Comparison of ENCODE assay signal across 39 cellular contexts in the genomic region with DNA sequence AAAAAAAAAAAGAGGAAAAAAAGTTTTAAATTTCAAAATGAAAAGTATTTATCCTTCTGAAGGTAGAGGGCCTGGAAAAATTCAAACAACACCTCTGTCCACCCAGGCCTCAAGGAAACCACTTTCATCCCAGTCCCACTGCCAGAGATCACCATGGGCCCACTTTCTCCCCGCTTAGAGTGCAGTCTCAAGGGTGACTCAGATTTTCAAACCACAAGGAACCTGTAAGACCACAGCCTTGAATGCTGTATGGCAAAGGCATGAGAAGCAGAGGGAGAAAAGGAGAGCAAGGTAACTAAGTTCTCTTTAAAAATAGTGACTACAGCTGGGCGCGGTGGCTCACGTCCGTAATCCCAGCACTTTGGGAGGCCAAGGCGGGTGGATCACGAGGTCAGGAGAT.
DNase-seq lines count a peak whose midpoint lies in the region; ATAC-seq, FAIRE-seq and TF ChIP-seq lines count a peak whose summit lies in the region.
"Had no signal": no experiment of that assay in that cellular context is flagged by ENCODE, and none has a peak within 500 bp of the region (broad histone marks: within the 10 kb centered on the region; RNA-seq: fewer than 3 reads in every experiment).

No MANE protein-coding gene starts in this region.

- H3K27ac Mint-ChIP-seq in chondrocyte (ENCODE audit: unreplicated experiment): no peak overlapping the region
- H3K27ac Mint-ChIP-seq: activated CD4-positive, alpha-beta T cell treated with anti-CD3 and anti-CD28 coated beads, Interleukin-2, amount 10 ng/mL, durations not matched to agents 24 days and 14 days; activated naive CD8-positive, alpha-beta T cell treated with anti-CD3 and anti-CD28 coated beads for 36 hours; endodermal cell; stimulated activated naive B cell treated with anti-CD40 and anti-IgM and Interleukin-4, amounts not matched to agents 10 μg/mL and 1 μg/mL and 100 μg/mL, for 72 hours; WTC11 had no signal

- FAIRE-seq in RCC 7860 (lab: Jason Lieb, UNC): peak; percentile 92
- FAIRE-seq: frontal cortex, GM18507, H1, HepG2, small intestine had no signal

- H3K4me3 ChIP-seq in choroid plexus epithelial cell (ENCODE audit: low read depth, low read length): no peak overlapping the region
- no peak overlapping the region for H3K4me3 ChIP-seq in H7 (ENCODE audit: insufficient read depth, low read depth, low read length)
- H3K4me3 ChIP-seq: esophagus muscularis mucosa, ovary, upper lobe of left lung had no signal

- H3K27me3 ChIP-seq in H7 (ENCODE audit: control insufficient read depth, insufficient read depth, low read length): no peaks in the 10 kb centered on the region
- H3K27me3 ChIP-seq: esophagus muscularis mucosa, ovary, upper lobe of left lung had no signal

- DNase-seq in H4 (ENCODE audit: low spot score) (peak; percentile 81), RCC 7860 (ENCODE audit: low spot score) (peak; percentile 63), choroid plexus epithelial cell (ENCODE audit: low read depth) (peak; percentile 38), kidney tubule cell (ENCODE audit: low spot score) (peak; percentile 59), left ventricle myocardium superior (no peak), H7 (no peak), chondrocyte (ENCODE audit: low spot score) (no peak)
- DNase-seq: activated CD4-positive, alpha-beta T cell treated with anti-CD3 and anti-CD28 coated beads, Interleukin-2, amount 10 ng/mL, durations not matched to agents 24 days and 14 days; activated gamma-delta T cell; activated naive CD8-positive, alpha-beta T cell treated with anti-CD3 and anti-CD28 coated beads for 36 hours; aorta; C1 segment of cervical spinal cord; Caco-2; dermis blood vessel endothelial cell; DMS79 treated with DMSO at 0.1 percent for 48 hours; endodermal cell; Karpas-422; left colon; mesenchymal stem cell; MV-4-11; NCI-H1436 treated with DMSO at 0.1 percent for 48 hours; NCI-H2107; NCI-H446; NCI-H748 treated with DMSO at 0.1 percent for 48 hours; ovary; small intestine; stimulated activated naive B cell treated with anti-CD40 and anti-IgM and Interleukin-4, amounts not matched to agents 10 μg/mL and 1 μg/mL and 100 μg/mL, for 72 hours; substantia nigra; SW 1271; T-helper 9 cell; upper lobe of left lung had no signal

- intact Hi-C loops in left ventricle myocardium superior (cut with micrococcal nuclease): no loop called here

- no peak for TF ChIP-seq CTCF in choroid plexus epithelial cell (conservative IDR thresholded peaks at IDR 0.05; ENCODE audit: low read depth, low read length)
- TF ChIP-seq CTCF in chondrocyte (IDR thresholded peaks at IDR 0.05): no peak

- H3K36me3 Mint-ChIP-seq in chondrocyte (ENCODE audit: low read depth): peaks cover 18% of the 10 kb centered on the region
- H3K36me3 Mint-ChIP-seq: activated naive CD8-positive, alpha-beta T cell treated with anti-CD3 and anti-CD28 coated beads for 36 hours; stimulated activated naive B cell treated with anti-CD40 and anti-IgM and Interleukin-4, amounts not matched to agents 10 μg/mL and 1 μg/mL and 100 μg/mL, for 72 hours; WTC11 had no signal

- H3K4me1 Mint-ChIP-seq in chondrocyte (ENCODE audit: low read depth): peaks cover 11% of the 10 kb centered on the region
- H3K4me1 Mint-ChIP-seq: activated CD4-positive, alpha-beta T cell treated with anti-CD3 and anti-CD28 coated beads, Interleukin-2, amount 10 ng/mL, durations not matched to agents 24 days and 14 days; activated naive CD8-positive, alpha-beta T cell treated with anti-CD3 and anti-CD28 coated beads for 36 hours; central memory CD8-positive, alpha-beta T cell; endodermal cell; stimulated activated naive B cell treated with anti-CD40 and anti-IgM and Interleukin-4, amounts not matched to agents 10 μg/mL and 1 μg/mL and 100 μg/mL, for 72 hours had no signal

- H3K4me3 Mint-ChIP-seq in chondrocyte (ENCODE audit: unreplicated experiment): no peak overlapping the region
- H3K4me3 Mint-ChIP-seq: activated CD4-positive, alpha-beta T cell treated with anti-CD3 and anti-CD28 coated beads, Interleukin-2, amount 10 ng/mL, durations not matched to agents 24 days and 14 days; activated naive CD8-positive, alpha-beta T cell treated with anti-CD3 and anti-CD28 coated beads for 36 hours; central memory CD8-positive, alpha-beta T cell; endodermal cell; stimulated activated naive B cell treated with anti-CD40 and anti-IgM and Interleukin-4, amounts not matched to agents 10 μg/mL and 1 μg/mL and 100 μg/mL, for 72 hours; WTC11 had no signal

- no peaks in the 10 kb centered on the region for H3K36me3 ChIP-seq in H7 (replicated peaks; ENCODE audit: control insufficient read depth, insufficient read depth, low read length)
- H3K36me3 ChIP-seq: ovary, upper lobe of left lung had no signal

- no peaks in the 10 kb centered on the region for H3K27me3 Mint-ChIP-seq in chondrocyte (ENCODE audit: low read depth)
- H3K27me3 Mint-ChIP-seq: central memory CD8-positive, alpha-beta T cell; stimulated activated naive B cell treated with anti-CD40 and anti-IgM and Interleukin-4, amounts not matched to agents 10 μg/mL and 1 μg/mL and 100 μg/mL, for 72 hours had no signal

- no peaks in the 10 kb centered on the region for H3K9me3 Mint-ChIP-seq in chondrocyte (ENCODE audit: low read depth)
- H3K9me3 Mint-ChIP-seq: activated CD4-positive, alpha-beta T cell treated with anti-CD3 and anti-CD28 coated beads, Interleukin-2, amount 10 ng/mL, durations not matched to agents 24 days and 14 days; activated naive CD8-positive, alpha-beta T cell treated with anti-CD3 and anti-CD28 coated beads for 36 hours; central memory CD8-positive, alpha-beta T cell; endodermal cell; stimulated activated naive B cell treated with anti-CD40 and anti-IgM and Interleukin-4, amounts not matched to agents 10 μg/mL and 1 μg/mL and 100 μg/mL, for 72 hours; WTC11 had no signal

- no peak for ATAC-seq in left ventricle myocardium superior
- no peak for ATAC-seq in GM21717 (IDR thresholded peaks at IDR 0.05; ENCODE audit: unreplicated experiment)
- ATAC-seq: HepG2; left colon; stimulated activated naive B cell treated with anti-CD40 and anti-IgM and Interleukin-4, amounts not matched to agents 10 μg/mL and 1 μg/mL and 100 μg/mL, for 72 hours; WTC11 had no signal

Comparison
In these comparisons a context has a peak if more than half of its experiments do, and no peak if none do; other contexts are left out.
1. DNase-seq: peak in H4 (single experiment), RCC 7860 (single experiment), choroid plexus epithelial cell (single experiment) and kidney tubule cell (single experiment); none in left ventricle myocardium superior (single experiment), H7 (single experiment) and chondrocyte (single experiment).